In the genomic region with DNA sequence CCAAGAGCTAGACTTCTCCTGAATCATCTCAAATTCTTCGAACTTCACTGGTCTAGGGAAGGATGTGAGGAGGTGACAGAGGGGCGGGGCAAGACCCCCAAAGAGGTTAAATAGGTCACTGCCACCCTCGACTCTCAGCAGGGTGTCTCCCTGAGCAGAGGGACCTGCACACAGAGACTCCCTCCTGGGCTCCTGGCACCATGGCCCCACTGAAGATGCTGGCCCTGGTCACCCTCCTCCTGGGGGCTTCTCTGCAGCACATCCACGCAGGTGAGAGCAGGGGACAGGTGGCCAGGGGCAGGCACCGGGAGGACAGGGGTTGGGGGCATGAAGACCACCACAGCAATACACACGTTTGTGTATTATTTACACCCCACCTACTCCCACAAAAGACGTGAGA, we compare ENCODE assay signal across 1 cellular context.
TF ChIP-seq lines count a peak whose summit lies in the region.

No MANE protein-coding gene starts in this region.

TF ChIP-seq in SK-N-SH, 30 proteins besides CTCF, POLR2A, EP300 and RAD21:
- TF ChIP-seq RCOR1 (IDR thresholded peaks at IDR 0.05; ENCODE audit: low read length): no peak
- TF ChIP-seq, protein P1, sequence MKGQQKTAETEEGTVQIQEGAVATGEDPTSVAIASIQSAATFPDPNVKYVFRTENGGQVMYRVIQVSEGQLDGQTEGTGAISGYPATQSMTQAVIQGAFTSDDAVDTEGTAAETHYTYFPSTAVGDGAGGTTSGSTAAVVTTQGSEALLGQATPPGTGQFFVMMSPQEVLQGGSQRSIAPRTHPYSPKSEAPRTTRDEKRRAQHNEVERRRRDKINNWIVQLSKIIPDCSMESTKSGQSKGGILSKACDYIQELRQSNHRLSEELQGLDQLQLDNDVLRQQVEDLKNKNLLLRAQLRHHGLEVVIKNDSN (IDR thresholded peaks at IDR 0.05; ENCODE audit: borderline replicate concordance, low read depth): no peak
- no peak for TF ChIP-seq FOSL2 (IDR thresholded peaks at IDR 0.05; ENCODE audit: borderline replicate concordance, low read depth)
- TF ChIP-seq NFIC (IDR thresholded peaks at IDR 0.05; ENCODE audit: borderline replicate concordance): no peak
- TF ChIP-seq FOXM1 (IDR thresholded peaks at IDR 0.05; ENCODE audit: low read depth): no peak
- TF ChIP-seq TAF1 (IDR thresholded peaks at IDR 0.05; ENCODE audit: borderline replicate concordance, low read depth, low read length): no peak
- no peak for TF ChIP-seq NRF1 (IDR thresholded peaks at IDR 0.05; ENCODE audit: low read depth, low read length)
- TF ChIP-seq, protein P2, sequence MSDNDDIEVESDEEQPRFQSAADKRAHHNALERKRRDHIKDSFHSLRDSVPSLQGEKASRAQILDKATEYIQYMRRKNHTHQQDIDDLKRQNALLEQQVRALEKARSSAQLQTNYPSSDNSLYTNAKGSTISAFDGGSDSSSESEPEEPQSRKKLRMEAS (IDR thresholded peaks at IDR 0.05; ENCODE audit: low read depth): no peak
- no peak for TF ChIP-seq EZH2phosphoT487 (IDR thresholded peaks at IDR 0.05; ENCODE audit: borderline replicate concordance, low read depth)
- TF ChIP-seq RXRA (IDR thresholded peaks at IDR 0.05; ENCODE audit: borderline replicate concordance, low read depth): no peak
- no peak for TF ChIP-seq GABPA (IDR thresholded peaks at IDR 0.05; ENCODE audit: low read depth)
- TF ChIP-seq, protein P3, sequence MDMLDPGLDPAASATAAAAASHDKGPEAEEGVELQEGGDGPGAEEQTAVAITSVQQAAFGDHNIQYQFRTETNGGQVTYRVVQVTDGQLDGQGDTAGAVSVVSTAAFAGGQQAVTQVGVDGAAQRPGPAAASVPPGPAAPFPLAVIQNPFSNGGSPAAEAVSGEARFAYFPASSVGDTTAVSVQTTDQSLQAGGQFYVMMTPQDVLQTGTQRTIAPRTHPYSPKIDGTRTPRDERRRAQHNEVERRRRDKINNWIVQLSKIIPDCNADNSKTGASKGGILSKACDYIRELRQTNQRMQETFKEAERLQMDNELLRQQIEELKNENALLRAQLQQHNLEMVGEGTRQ (IDR thresholded peaks at IDR 0.05; ENCODE audit: borderline replicate concordance, low read depth, low read length): no peak
- no peak for TF ChIP-seq YY1 (IDR thresholded peaks at IDR 0.05; ENCODE audit: low read depth)
- no peak for TF ChIP-seq TCF12 (IDR thresholded peaks at IDR 0.05)
- TF ChIP-seq, protein P4, sequence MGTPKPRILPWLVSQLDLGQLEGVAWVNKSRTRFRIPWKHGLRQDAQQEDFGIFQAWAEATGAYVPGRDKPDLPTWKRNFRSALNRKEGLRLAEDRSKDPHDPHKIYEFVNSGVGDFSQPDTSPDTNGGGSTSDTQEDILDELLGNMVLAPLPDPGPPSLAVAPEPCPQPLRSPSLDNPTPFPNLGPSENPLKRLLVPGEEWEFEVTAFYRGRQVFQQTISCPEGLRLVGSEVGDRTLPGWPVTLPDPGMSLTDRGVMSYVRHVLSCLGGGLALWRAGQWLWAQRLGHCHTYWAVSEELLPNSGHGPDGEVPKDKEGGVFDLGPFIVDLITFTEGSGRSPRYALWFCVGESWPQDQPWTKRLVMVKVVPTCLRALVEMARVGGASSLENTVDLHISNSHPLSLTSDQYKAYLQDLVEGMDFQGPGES (IDR thresholded peaks at IDR 0.05; ENCODE audit: low read depth, low read length): no peak
- no peak for TF ChIP-seq MEF2A (IDR thresholded peaks at IDR 0.05; ENCODE audit: borderline replicate concordance, low read depth)
